Comparison of ENCODE assay signal across 23 cellular contexts in genomic region chr12:96447256-96447655, GRCh38. TPM values are rescaled to one million over a fixed set of nuclear protein-coding genes. Genes with fewer than 3 reads are reported as not detected.
DNase-seq lines count a peak whose midpoint lies in the region; ATAC-seq, FAIRE-seq and TF ChIP-seq lines count a peak whose summit lies in the region.
"Had no signal": no experiment of that assay in that cellular context is flagged by ENCODE, and none has a peak within 500 bp of the region (broad histone marks: within the 10 kb centered on the region; RNA-seq: fewer than 3 reads in every experiment).

No MANE protein-coding gene starts in this region.

- no peaks in the 10 kb centered on the region for H3K79me2 ChIP-seq in astrocyte (ENCODE audit: insufficient read depth, low read length)
- H3K79me2 ChIP-seq: parathyroid adenoma had no signal

- no peaks in the 10 kb centered on the region for H3K27me3 Mint-ChIP-seq in astrocyte (ENCODE audit: low read depth, unreplicated experiment)
- H3K27me3 Mint-ChIP-seq in Calu3 (ENCODE audit: unreplicated experiment), result no peaks in the 10 kb centered on the region
- H3K27me3 Mint-ChIP-seq: activated CD4-positive, alpha-beta T cell treated with anti-CD3 and anti-CD28 coated beads, Interleukin-2, amount 10 ng/mL, durations not matched to agents 24 days and 14 days had no signal

- no peak for DNase-seq in heart left ventricle
- DNase-seq in right atrium auricular region (ENCODE audit: low spot score), result no peak
- DNase-seq in astrocyte (ENCODE audit: low read depth), result no peak
- DNase-seq in RKO (ENCODE audit: low spot score), result no peak
- DNase-seq in Calu3, result no peak
- DNase-seq: activated CD4-positive, alpha-beta T cell treated with anti-CD3 and anti-CD28 coated beads, Interleukin-2, amount 10 ng/mL, durations not matched to agents 24 days and 14 days; activated naive CD4-positive, alpha-beta T cell treated with anti-CD3 and anti-CD28 coated beads for 36 hours; activated T-cell treated with anti-CD3 and anti-CD28 coated beads for 4 hours; colonic mucosa; DMS79; left ventricle myocardium superior; NCI-H1436 treated with DMSO at 0.1 percent for 48 hours; NCI-H226; Peyer's patch; stimulated activated CD4-positive, alpha-beta T cell treated with anti-CD3 and anti-CD28 coated beads, Interleukin-4, amount 100 ng/mL, for 24 hours had no signal

- peaks cover 0 to 26% (median 9%) of the 10 kb centered on the region in 12 donors for H3K4me1 ChIP-seq in heart left ventricle
- no peaks in the 10 kb centered on the region for H3K4me1 ChIP-seq in right atrium auricular region
- H3K4me1 ChIP-seq in astrocyte (ENCODE audit: insufficient read depth, low read length), result peaks cover 16% of the 10 kb centered on the region
- peaks cover 28% of the 10 kb centered on the region for H3K4me1 ChIP-seq in mesodermal cell (ENCODE audit: control insufficient read depth, insufficient read depth, low read length, poor library complexity, severe bottlenecking)
- H3K4me1 ChIP-seq: colonic mucosa, gastroesophageal sphincter, parathyroid adenoma, suprapubic skin had no signal

- H3K9me3 ChIP-seq in heart left ventricle (no peaks in the 10 kb centered on the region), right atrium auricular region (no peaks in the 10 kb centered on the region), astrocyte (ENCODE audit: insufficient read depth, low read depth, low read length) (no peaks in the 10 kb centered on the region), mesodermal cell (ENCODE audit: control insufficient read depth, low read length) (no peaks in the 10 kb centered on the region)
- H3K9me3 ChIP-seq: A549, colonic mucosa, gastroesophageal sphincter, Peyer's patch, suprapubic skin had no signal

- H3K4me3 ChIP-seq in heart left ventricle (no peak overlapping the region), right atrium auricular region (no peak overlapping the region), astrocyte (ENCODE audit: insufficient read depth, low read depth, low read length) (no peak overlapping the region), mesodermal cell (ENCODE audit: extremely low read depth, insufficient read depth, low read length, poor library complexity, severe bottlenecking) (no peak overlapping the region)
- H3K4me3 ChIP-seq: A549, colonic mucosa, gastroesophageal sphincter, Peyer's patch, suprapubic skin had no signal

- H3K27ac Mint-ChIP-seq in astrocyte (ENCODE audit: unreplicated experiment) (peak overlapping the region; percentile 77), Calu3 (ENCODE audit: unreplicated experiment) (no peak overlapping the region)

- H3K27me3 ChIP-seq in heart left ventricle (no peaks in the 10 kb centered on the region), right atrium auricular region (no peaks in the 10 kb centered on the region), astrocyte (ENCODE audit: insufficient read depth, low read length) (no peaks in the 10 kb centered on the region)
- H3K27me3 ChIP-seq: colonic mucosa, gastroesophageal sphincter, Peyer's patch, suprapubic skin had no signal

- CTCF ChIA-PET in Calu3 (lab: Charles Lee), result interaction anchor here (0.6 to 0.7 kb wide), 2 partner anchors 31 to 37 kb away, joined by 3 to 5 read pairs; no protein-coding TSS in a partner anchor

- no peak overlapping the region for H3K4me2 ChIP-seq in astrocyte (ENCODE audit: low read length)
- H3K4me2 ChIP-seq: A549 had no signal

- H3K36me3 ChIP-seq in heart left ventricle, result no peaks in the 10 kb centered on the region
- no peaks in the 10 kb centered on the region for H3K36me3 ChIP-seq in right atrium auricular region
- H3K36me3 ChIP-seq in astrocyte (ENCODE audit: insufficient read depth, low read length), result no peaks in the 10 kb centered on the region
- H3K36me3 ChIP-seq in mesodermal cell (ENCODE audit: control insufficient read depth, insufficient read depth, low read length), result no peaks in the 10 kb centered on the region
- H3K36me3 ChIP-seq: colonic mucosa, gastroesophageal sphincter, Peyer's patch, suprapubic skin had no signal

- peak overlapping the region in 8 of 12 donors; percentile 63 to 91 (median 72) for H3K27ac ChIP-seq in heart left ventricle
- peak overlapping the region in 1 of 2 donors; percentile 23 for H3K27ac ChIP-seq in right atrium auricular region
- peak overlapping the region; percentile 96 for H3K27ac ChIP-seq in astrocyte (ENCODE audit: low read depth, low read length)
- H3K27ac ChIP-seq in mesodermal cell (ENCODE audit: low read depth, low read length, severe bottlenecking), result peak overlapping the region; percentile 94
- H3K27ac ChIP-seq: A549, C4-2B had no signal

- H4K20me1 ChIP-seq in astrocyte (ENCODE audit: insufficient read depth, low read length), result no peaks in the 10 kb centered on the region

- H3K36me3 Mint-ChIP-seq in astrocyte (ENCODE audit: low read depth, unreplicated experiment), result no peaks in the 10 kb centered on the region
- no peaks in the 10 kb centered on the region for H3K36me3 Mint-ChIP-seq in Calu3 (ENCODE audit: insufficient read depth, unreplicated experiment)

- H3K9me3 Mint-ChIP-seq in astrocyte (ENCODE audit: unreplicated experiment), result peaks cover 10% of the 10 kb centered on the region
- H3K9me3 Mint-ChIP-seq in Calu3 (ENCODE audit: low read depth, unreplicated experiment), result peaks cover 4% of the 10 kb centered on the region
- H3K9me3 Mint-ChIP-seq: activated naive CD4-positive, alpha-beta T cell treated with anti-CD3 and anti-CD28 coated beads for 36 hours had no signal

- 87 to 91% (median 89%) methylated on average over 3 of the region's 3 CpGs for WGBS in heart left ventricle, 4 donors
- WGBS in mesodermal cell (ENCODE audit: insufficient coverage in 2 of 2), 2 experiments, result 86 to 91% methylated on average over 1 of the region's 3 CpGs

- no peak for TF ChIP-seq POLR2A in heart left ventricle (IDR thresholded peaks at IDR 0.05)

- H2AFZ ChIP-seq in astrocyte (ENCODE audit: low read depth, low read length), result no peak overlapping the region
- H2AFZ ChIP-seq: parathyroid adenoma had no signal

- TF ChIP-seq CTCF in heart left ventricle (IDR thresholded peaks at IDR 0.05) (no peak), right atrium auricular region (IDR thresholded peaks at IDR 0.05) (no peak), astrocyte (IDR thresholded peaks at IDR 0.05; ENCODE audit: insufficient read depth, low read depth, low read length) (no peak), Calu3 (IDR thresholded peaks at IDR 0.05; ENCODE audit: unreplicated experiment) (no peak)

- H3K9ac ChIP-seq in astrocyte (ENCODE audit: low read length), result no peak overlapping the region
- H3K9ac ChIP-seq: parathyroid adenoma had no signal

- no peak overlapping the region for H3K4me3 Mint-ChIP-seq in astrocyte (ENCODE audit: unreplicated experiment)
- no peak overlapping the region for H3K4me3 Mint-ChIP-seq in Calu3 (ENCODE audit: low read depth, unreplicated experiment)
- H3K4me3 Mint-ChIP-seq: activated naive CD4-positive, alpha-beta T cell treated with anti-CD3 and anti-CD28 coated beads for 36 hours had no signal

- H3K4me1 Mint-ChIP-seq in astrocyte (ENCODE audit: low read depth, unreplicated experiment), result peaks cover 20% of the 10 kb centered on the region
- H3K4me1 Mint-ChIP-seq in Calu3 (ENCODE audit: low read depth, unreplicated experiment), result peaks cover 19% of the 10 kb centered on the region

- ATAC-seq in heart left ventricle (no peak), HG03460 (IDR thresholded peaks at IDR 0.05; ENCODE audit: unreplicated experiment) (no peak), HG03439 (IDR thresholded peaks at IDR 0.05; ENCODE audit: unreplicated experiment) (no peak)
- ATAC-seq: A549, gastroesophageal sphincter, left ventricle myocardium superior had no signal

- no TSS peak for BruUV-seq in Calu3 (replicated peaks; lab: Mats Ljungman, UMichigan)

- no peak for FAIRE-seq in astrocyte (lab: Jason Lieb, UNC)
- FAIRE-seq: A549 had no signal

- intact Hi-C loops in heart left ventricle (cut with DNase I), result loop anchor here in 1 of 10 donors (5.0 kb wide), 1 partner anchor 55 kb away; no protein-coding TSS in a partner anchor
- intact Hi-C loops in Calu3 (cut with micrococcal nuclease; ENCODE audit: unreplicated experiment), result no loop called here

RNA-seq across cellular contexts. Expression of gene CFAP54, which starts 42.1 kb away (rescaled TPM):
- total RNA-seq in heart left ventricle (under 1 TPM in 8 of 9 donors, not detected in 1; 0.07 to 0.79 (median 0.16) TPM), right atrium auricular region (under 1 TPM in 1 of 2 donors, not detected in 1; 0.28 TPM), astrocyte (0.62 and 1.1 TPM in 2 replicates), Calu3 (2022) (0.35 and 1.2 TPM in 2 replicates)
- under 1 TPM; 0.11 to 0.14 TPM for polyA plus RNA-seq in heart left ventricle
- 0.41 TPM for polyA plus RNA-seq in mesodermal cell (2013, experiment 1 of 2)
- 0.81 TPM for polyA plus RNA-seq in mesodermal cell (2013, experiment 2 of 2)

RNA-seq across cellular contexts. Expression of gene CDK17, which starts 47.0 kb away (rescaled TPM):
- 10 to 100 TPM; 14.3 to 31.7 (median 23.1) TPM for total RNA-seq in heart left ventricle
- 10 to 100 TPM in 1 of 2 donors, 1 to 10 TPM in 1; 6.7 to 14.5 TPM for polyA plus RNA-seq in heart left ventricle
- 10 to 100 TPM; 20.9 to 27.1 TPM for total RNA-seq in right atrium auricular region
- 53.0 and 64.2 TPM in 2 replicates for total RNA-seq in astrocyte
- 58.7 TPM for polyA plus RNA-seq in mesodermal cell (2013, experiment 1 of 2)
- 57.4 TPM for polyA plus RNA-seq in mesodermal cell (2013, experiment 2 of 2)
- 28.8 and 33.0 TPM in 2 replicates for total RNA-seq in Calu3 (2022)
